ENCODE assay signal across 1 cellular context in genomic region chr7:129421717-129422250, GRCh38.
A peak's percentile ranks its signal among the peaks of the same experiment; 100 is the strongest.
TF ChIP-seq lines count a peak whose summit lies in the region.

No MANE protein-coding gene starts in this region.

TF ChIP-seq in K562, 482 proteins besides CTCF, POLR2A, EP300 and RAD21:
- TF ChIP-seq MEF2A (IDR thresholded peaks at IDR 0.05; ENCODE audit: control insufficient read depth, low read depth, low read length): peak; percentile 89
- 0 out of 2 replicates have a peak, but pooled peaks have one; percentile 8 for TF ChIP-seq ZNF280B (CRISPR knock-in tag; IDR thresholded peaks at IDR 0.05)
- TF ChIP-seq STAT5B (CRISPR knock-in tag; IDR thresholded peaks at IDR 0.05): no peak
TF ChIP-seq in K562: peak in this region for 2.
